17 cellular contexts compared by ENCODE assay signal in genomic region chr4:85937507-85937906, GRCh38.
DNase-seq lines count a peak whose midpoint lies in the region; TF ChIP-seq lines count a peak whose summit lies in the region.
"Had no signal": no experiment of that assay in that cellular context is flagged by ENCODE, and none has a peak within 500 bp of the region (broad histone marks: within the 10 kb centered on the region; RNA-seq: fewer than 3 reads in every experiment).

No MANE protein-coding gene starts in this region.

- WGBS in mammary epithelial cell (ENCODE audit: low coverage, missing lambda C conversion rate): 53% methylated on average over 2 of the region's 2 CpGs
- whole genome bisulfite sequencing in neuronal stem cell (ENCODE audit: extremely low coverage in 2 of 2, insufficient read length in 2 of 2, insufficient replicate concordance in 1 of 2), 2 donors: no CpG with 5 or more reads among the region's 2 CpGs

- no peaks in the 10 kb centered on the region for H3K27me3 ChIP-seq in mammary epithelial cell (ENCODE audit: insufficient read depth, low read length)
- H3K27me3 ChIP-seq in neuronal stem cell (ENCODE audit: control insufficient read depth in 3 of 3, insufficient read depth in 3 of 3, low read depth in 1 of 3, low read length in 3 of 3): no peaks in the 10 kb centered on the region

- H3K4me1 Mint-ChIP-seq in MCF 10A (ENCODE audit: insufficient read depth, unreplicated experiment): no peaks in the 10 kb centered on the region
- peaks cover 85% of the 10 kb centered on the region for H3K4me1 Mint-ChIP-seq in nephron progenitor cell

- intact Hi-C loops in MCF 10A (cut with micrococcal nuclease) (no loop called here), mammary epithelial cell (cut with micrococcal nuclease) (no loop called here)

- no peak overlapping the region for H2BK5ac ChIP-seq in neuronal stem cell (ENCODE audit: low read length)

- CTCF ChIA-PET in MCF 10A (lab: Yijun Ruan, JAX): no interaction called here
- CTCF ChIA-PET in mammary epithelial cell (lab: Charles Lee; ENCODE audit: low non-redundant PET): no interaction called here

- in situ Hi-C loops in mammary epithelial cell (cut with MboI; ENCODE audit: low sequenced_read_pairs in 2 of 2): no loop called here

- no peak overlapping the region for H2BK12ac ChIP-seq in neuronal stem cell (ENCODE audit: low read length)

- no peak overlapping the region for H3K27ac ChIP-seq in mammary epithelial cell (ENCODE audit: insufficient read depth, low read depth, low read length)
- H3K27ac ChIP-seq in coronary artery: no peak overlapping the region
- H3K27ac ChIP-seq in neuronal stem cell (replicated peaks; ENCODE audit: low read length): no peak overlapping the region
- H3K27ac ChIP-seq: 22Rv1 had no signal

- no peak overlapping the region for H3K14ac ChIP-seq in neuronal stem cell (ENCODE audit: low read length)

- no peaks in the 10 kb centered on the region for H3K27me3 Mint-ChIP-seq in MCF 10A (ENCODE audit: insufficient read depth, unreplicated experiment)
- H3K27me3 Mint-ChIP-seq in nephron progenitor cell (ENCODE audit: low read depth, poor library complexity): no peaks in the 10 kb centered on the region

- no peak overlapping the region for H3K9ac ChIP-seq in mammary epithelial cell (ENCODE audit: insufficient read depth, low read length)
- no peak overlapping the region for H3K9ac ChIP-seq in neuronal stem cell (ENCODE audit: low read depth, low read length, poor library complexity)

- peak overlapping the region; percentile 59 for H3K27ac Mint-ChIP-seq in MCF 10A (ENCODE audit: low read depth, unreplicated experiment)
- H3K27ac Mint-ChIP-seq in nephron progenitor cell: peak overlapping the region; percentile 95

- TF ChIP-seq CTCF in MCF 10A (IDR thresholded peaks at IDR 0.05; ENCODE audit: unreplicated experiment) (no peak), mammary epithelial cell (conservative IDR thresholded peaks at IDR 0.05 in 1 of 2, IDR thresholded peaks at IDR 0.05 in 1 of 2; ENCODE audit: extremely low read depth in 1 of 2, insufficient read depth in 1 of 2, low read depth in 1 of 2, low read length in 2 of 2) (no peak), nephron progenitor cell (IDR thresholded peaks at IDR 0.05) (no peak), coronary artery (IDR thresholded peaks at IDR 0.05) (no peak)

- H2BK15ac ChIP-seq in neuronal stem cell (ENCODE audit: low read length): no peak overlapping the region

- H3K4me1 ChIP-seq in mammary epithelial cell (ENCODE audit: insufficient read depth, low read length) (no peaks in the 10 kb centered on the region), neuronal stem cell (ENCODE audit: control insufficient read depth in 2 of 2, insufficient read depth in 1 of 2, low read depth in 1 of 2, low read length in 2 of 2) (peaks cover 6 to 7% of the 10 kb centered on the region in 2 donors)

- no peak overlapping the region for H3K4me2 ChIP-seq in mammary epithelial cell (ENCODE audit: insufficient read depth, low read depth, low read length)
- H3K4me2 ChIP-seq in neuronal stem cell (ENCODE audit: insufficient read depth, low read length, poor library complexity, severe bottlenecking): no peak overlapping the region

- no peak overlapping the region for H4K8ac ChIP-seq in neuronal stem cell (ENCODE audit: low read depth, low read length)

- H4K91ac ChIP-seq in neuronal stem cell (ENCODE audit: low read depth, low read length, poor library complexity): no peak overlapping the region

- dilution Hi-C loops in mammary epithelial cell (cut with HindIII; ENCODE audit: low sequenced_read_pairs): no loop called here

- H3K79me1 ChIP-seq in neuronal stem cell (ENCODE audit: low read depth, low read length): no peaks in the 10 kb centered on the region

- H3K9me3 Mint-ChIP-seq in MCF 10A (ENCODE audit: unreplicated experiment) (no peaks in the 10 kb centered on the region), nephron progenitor cell (no peaks in the 10 kb centered on the region)

- H3K36me3 ChIP-seq in mammary epithelial cell (ENCODE audit: insufficient read depth, low read length) (no peaks in the 10 kb centered on the region), neuronal stem cell (replicated peaks in 1 of 2; ENCODE audit: control insufficient read depth in 2 of 2, insufficient read depth in 2 of 2, low read length in 2 of 2) (no peaks in the 10 kb centered on the region)

- H3K4me3 ChIP-seq in mammary epithelial cell (replicated peaks in 1 of 3; ENCODE audit: insufficient read depth in 1 of 3, low read depth in 2 of 3, low read length in 3 of 3) (no peak overlapping the region), coronary artery (no peak overlapping the region), neuronal stem cell (ENCODE audit: low read length in 2 of 2) (no peak overlapping the region)

- H2AFZ ChIP-seq in mammary epithelial cell (ENCODE audit: low read depth, low read length): no peak overlapping the region
- H2AFZ ChIP-seq in neuronal stem cell (ENCODE audit: low read length): no peak overlapping the region

- H3K9me3 ChIP-seq in mammary epithelial cell (replicated peaks; ENCODE audit: insufficient read depth, low read length) (no peaks in the 10 kb centered on the region), neuronal stem cell (replicated peaks in 1 of 2; ENCODE audit: control insufficient read depth in 2 of 2, insufficient read depth in 1 of 2, low read depth in 1 of 2, low read length in 2 of 2) (no peaks in the 10 kb centered on the region)

- H3K36me3 Mint-ChIP-seq in MCF 10A (ENCODE audit: insufficient read depth, unreplicated experiment): no peaks in the 10 kb centered on the region
- H3K36me3 Mint-ChIP-seq in nephron progenitor cell (ENCODE audit: low read depth): peaks cover 14% of the 10 kb centered on the region

- H2BK120ac ChIP-seq in neuronal stem cell (ENCODE audit: low read depth, low read length): no peak overlapping the region

- no peak for DNase-seq in MCF 10A (ENCODE audit: unreplicated experiment)
- DNase-seq in mammary epithelial cell: no peak
- peak; percentile 40 for DNase-seq in kidney tubule cell (ENCODE audit: low spot score)
- no peak for DNase-seq in nephron progenitor cell
- DNase-seq in coronary artery (ENCODE audit: low spot score): no peak
- no peak for DNase-seq in KG1 (lab: John Stamatoyannopoulos, UW)
- no peak for DNase-seq in neuronal stem cell (ENCODE audit: low spot score)
- DNase-seq in DMS114 treated with DMSO at 0.1 percent for 48 hours (lab: John Stamatoyannopoulos, UW; ENCODE audit: unreplicated experiment): no peak
- DNase-seq: DMS 273 treated with DMSO at 0.1 percent for 48 hours, GOT3, NCI-H1694 treated with DMSO at 0.1 percent for 48 hours, NCI-H510A, NCI-H774, RPMI8226, SHP77 treated with DMSO at 0.1 percent for 48 hours had no signal

- H3K23ac ChIP-seq in neuronal stem cell (ENCODE audit: low read depth, low read length, poor library complexity): no peak overlapping the region

- H2AK5ac ChIP-seq in neuronal stem cell (ENCODE audit: low read depth, low read length): no peak overlapping the region

- H3K79me2 ChIP-seq in mammary epithelial cell (ENCODE audit: insufficient read depth, low read length): no peaks in the 10 kb centered on the region

- H3K4ac ChIP-seq in neuronal stem cell (ENCODE audit: low read length): no peak overlapping the region

- POLR2A ChIA-PET in MCF 10A (lab: Yijun Ruan, JAX): no interaction called here

- H4K20me1 ChIP-seq in mammary epithelial cell (ENCODE audit: insufficient read depth, low read length): no peaks in the 10 kb centered on the region

- H3K4me3 Mint-ChIP-seq in MCF 10A (ENCODE audit: unreplicated experiment) (no peak overlapping the region), nephron progenitor cell (no peak overlapping the region)
- H3K4me3 Mint-ChIP-seq: CD14-positive monocyte had no signal

- H3K18ac ChIP-seq in neuronal stem cell (ENCODE audit: low read length): no peak overlapping the region

- BruUV-seq in MCF 10A (replicated peaks; lab: Mats Ljungman, UMichigan) (no TSS peak), mammary epithelial cell (replicated peaks; lab: Mats Ljungman, UMichigan) (no TSS peak)
